Comparison of ENCODE assay signal across 7 cellular contexts in the genomic region with DNA sequence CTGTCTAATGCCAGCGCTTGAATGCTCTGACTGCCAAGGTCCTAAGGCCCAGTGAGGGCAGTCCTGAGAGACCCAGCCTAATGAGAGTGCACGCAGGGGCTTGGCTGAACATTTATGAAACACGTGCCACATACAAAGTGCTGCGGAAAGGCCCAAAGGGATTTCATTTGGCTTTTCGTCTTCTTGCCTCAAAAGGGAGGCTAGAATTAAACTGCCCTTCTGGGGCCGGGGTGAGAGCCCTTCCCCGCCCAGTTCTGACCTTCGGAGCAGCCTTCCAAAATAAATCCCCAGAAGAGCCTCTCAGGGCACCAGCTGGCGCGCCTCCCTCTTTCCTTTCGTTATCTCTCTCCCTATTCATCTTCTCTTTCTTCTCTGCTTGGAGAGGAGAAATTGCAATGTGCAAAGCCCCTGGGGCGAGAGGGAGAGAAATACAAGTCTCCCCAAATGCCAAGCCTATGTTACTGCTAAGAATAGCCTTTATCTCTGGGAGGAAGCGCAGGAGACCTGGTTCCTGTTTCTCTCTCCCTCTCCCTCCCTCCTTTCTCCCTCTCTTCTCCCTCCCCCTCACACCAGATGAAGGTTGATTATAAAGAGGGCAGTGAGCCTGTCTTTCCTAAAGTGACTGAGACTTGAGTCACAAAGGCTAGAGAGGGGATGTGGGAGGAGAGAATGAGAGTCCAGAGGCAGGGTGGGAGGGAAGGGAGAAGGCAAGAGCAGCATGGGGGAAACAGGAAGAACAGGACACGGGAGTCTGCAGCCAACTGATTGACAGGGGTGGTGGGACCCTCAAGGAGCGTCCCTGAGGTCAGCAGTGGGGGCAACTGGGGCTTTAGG. TPM values are rescaled to one million over a fixed set of nuclear protein-coding genes. Genes with fewer than 3 reads are reported as not detected.
A peak's percentile ranks its signal among the peaks of the same experiment; 100 is the strongest.
DNase-seq lines count a peak whose midpoint lies in the region; ATAC-seq and TF ChIP-seq lines count a peak whose summit lies in the region.

No MANE protein-coding gene starts in this region.

- ATAC-seq in T-helper 17 cell: peak; percentile 37

- H3K9me3 ChIP-seq in T-helper 17 cell (ENCODE audit: control insufficient read depth, low read length, poor library complexity, severe bottlenecking): no peaks in the 10 kb centered on the region

- peaks cover 24% of the 10 kb centered on the region for H3K27me3 Mint-ChIP-seq in T-helper 17 cell

- H3K27ac Mint-ChIP-seq in T-helper 17 cell: peak overlapping the region; percentile 95

- H3K36me3 Mint-ChIP-seq in T-helper 17 cell (ENCODE audit: low read depth): no peaks in the 10 kb centered on the region

- peaks cover 14% of the 10 kb centered on the region for H3K4me1 Mint-ChIP-seq in T-helper 17 cell

- H3K4me3 ChIP-seq in GM12864 (ENCODE audit: low read depth, low read length): peak overlapping the region; percentile 40

- no peak for DNase-seq in GM12864 (ENCODE audit: low read depth)
- DNase-seq in H4 (ENCODE audit: low spot score): peak; percentile 61
- DNase-seq in Kasumi-1 (lab: John Stamatoyannopoulos, UW): peak; percentile 68 to 80
- DNase-seq in T-helper 17 cell: no peak
- no peak for DNase-seq in epithelial cell of prostate (ENCODE audit: low read depth, low spot score)
- DNase-seq in myocyte (ENCODE audit: low read depth): peak; percentile 63
- DNase-seq in NCI-H187 treated with DMSO at 0.1 percent for 48 hours (lab: John Stamatoyannopoulos, UW): no peak

- no peak for TF ChIP-seq CTCF in GM12864 (IDR thresholded peaks at IDR 0.05; ENCODE audit: low read depth, low read length, missing control alignments)

- H3K27ac ChIP-seq in epithelial cell of prostate: peak overlapping the region; percentile 11

- peak overlapping the region; percentile 88 for H3K4me3 Mint-ChIP-seq in T-helper 17 cell

RNA-seq across cellular contexts. Expression of a gene that starts 36.7 kb away (rescaled TPM):
- total RNA-seq in H4 (2014; rRNA removed; shearing (Covaris generic)): 417 and 463 TPM in 2 replicates
- total RNA-seq in T-helper 17 cell (10 to 100 TPM; 69.9 to 77.3 TPM), myocyte (81.1 and 150 TPM in 2 replicates)
- polyA plus RNA-seq in myocyte (2012): 225 TPM

Comparison
In these comparisons a context has a peak if more than half of its experiments do, and no peak if none do; other contexts are left out.
1. DNase-seq: peak in H4 (single experiment), Kasumi-1 (2 of 2) and myocyte (single experiment); none in GM12864 (single experiment), T-helper 17 cell (0 of 3), epithelial cell of prostate (single experiment) and NCI-H187 treated with DMSO at 0.1 percent for 48 hours (single experiment).